In genomic region chr1:210776722-210777121, GRCh38 we compare ENCODE assay signal across 6 cellular contexts.
"Had no signal": no experiment of that assay in that cellular context is flagged by ENCODE, and none has a peak within 500 bp of the region (broad histone marks: within the 10 kb centered on the region; RNA-seq: fewer than 3 reads in every experiment).

No MANE protein-coding gene starts in this region.

- H3K27ac Mint-ChIP-seq: GM23338, H9 had no signal

- H3K4me3 Mint-ChIP-seq: GM23338, H9 had no signal

- ATAC-seq: GM23338, K562 had no signal

- H3K4me3 ChIP-seq: GM23338, K562 had no signal

- H3K9me3 Mint-ChIP-seq: GM23338, H9 had no signal

- DNase-seq: H9, HCEC 1CT, IMR-90, KG1 had no signal
